Comparison of ENCODE assay signal across 8 cellular contexts in genomic region chr16:87862597-87863326, GRCh38. TPM values are rescaled to one million over a fixed set of nuclear protein-coding genes. Genes with fewer than 3 reads are reported as not detected.
A peak's percentile ranks its signal among the peaks of the same experiment; 100 is the strongest.
DNase-seq lines count a peak whose midpoint lies in the region; ATAC-seq, FAIRE-seq and TF ChIP-seq lines count a peak whose summit lies in the region.
"Not testable (repeated sequence)": the region's sequence is repeated elsewhere in the genome, so short reads cannot be mapped to it uniquely, and the experiment has no call there.

No MANE protein-coding gene starts in this region.

- 64 to 65% methylated on average over 26 of the region's 26 CpGs for WGBS in pancreas, 2 donors

- not testable (repeated sequence) for ATAC-seq in activated T-helper 17 cell treated with anti-CD3 and anti-CD28 coated beads, Interleukin-2, amount 50 U/mL, for 72 hours (replicated peaks); Right ventricle myocardium inferior; stimulated activated naive CD8-positive, alpha-beta T cell treated with anti-CD3 and anti-CD28 coated beads, Interleukin-15, amount 100 ng/mL, for 72 hours
- peak; percentile 9 to 45 (median 19) for ATAC-seq in pancreas

- H3K9me3 Mint-ChIP-seq in activated T-helper 17 cell treated with anti-CD3 and anti-CD28 coated beads, Interleukin-2, amount 50 U/mL, for 72 hours; stimulated activated naive CD8-positive, alpha-beta T cell treated with anti-CD3 and anti-CD28 coated beads, Interleukin-15, amount 100 ng/mL, for 72 hours: not testable (repeated sequence)

- peaks cover 59% of the 10 kb centered on the region for H3K36me3 ChIP-seq in BLaER1
- H3K36me3 ChIP-seq in SU-DHL-6 (ENCODE audit: low read length); pancreas: not testable (repeated sequence)

- not testable (repeated sequence) for H2AFZ ChIP-seq in SU-DHL-6 (ENCODE audit: low read depth, low read length, severe bottlenecking)

- H3K36me3 Mint-ChIP-seq in activated T-helper 17 cell treated with anti-CD3 and anti-CD28 coated beads, Interleukin-2, amount 50 U/mL, for 72 hours (ENCODE audit: low read depth), result peaks cover 99% of the 10 kb centered on the region

- peak; percentile 27; the same call in 1 of the 2 replicates for TF ChIP-seq EP300 in Ishikawa (IDR thresholded peaks at IDR 0.05; ENCODE audit: borderline replicate concordance)

- H3K4me2 ChIP-seq in BLaER1 (peak overlapping the region; percentile 96), SU-DHL-6 (ENCODE audit: low read depth, low read length, poor library complexity, severe bottlenecking) (peak overlapping the region; percentile 31)

- DNase-seq in cerebellar cortex (ENCODE audit: low spot score), result peak; percentile 81
- peak; percentile 55 for DNase-seq in Right ventricle myocardium inferior (ENCODE audit: missing footprints)
- peak in 2 of 6 donors; percentile 32 to 61 for DNase-seq in pancreas
- DNase-seq in stimulated activated naive CD8-positive, alpha-beta T cell treated with anti-CD3 and anti-CD28 coated beads, Interleukin-15, amount 100 ng/mL, for 72 hours, result not testable (repeated sequence)

- peak overlapping the region; percentile 43 for H3K27ac Mint-ChIP-seq in activated T-helper 17 cell treated with anti-CD3 and anti-CD28 coated beads, Interleukin-2, amount 50 U/mL, for 72 hours
- H3K27ac Mint-ChIP-seq in stimulated activated naive CD8-positive, alpha-beta T cell treated with anti-CD3 and anti-CD28 coated beads, Interleukin-15, amount 100 ng/mL, for 72 hours, result peak overlapping the region; percentile 65 to 93

- TF ChIP-seq CTCF in SU-DHL-6 (IDR thresholded peaks at IDR 0.05; ENCODE audit: insufficient read depth, low read length, poor library complexity, severe bottlenecking); pancreas (IDR thresholded peaks at IDR 0.05): not testable (repeated sequence)

- peak overlapping the region; percentile 90 for H3K4me3 Mint-ChIP-seq in activated T-helper 17 cell treated with anti-CD3 and anti-CD28 coated beads, Interleukin-2, amount 50 U/mL, for 72 hours
- H3K4me3 Mint-ChIP-seq in stimulated activated naive CD8-positive, alpha-beta T cell treated with anti-CD3 and anti-CD28 coated beads, Interleukin-15, amount 100 ng/mL, for 72 hours, result peak overlapping the region; percentile 70 to 99

- 0 out of 2 replicates have a peak overlapping the region, but pooled peaks have one; percentile 12 for H3K9ac ChIP-seq in BLaER1
- H3K9ac ChIP-seq in SU-DHL-6 (ENCODE audit: low read length), result not testable (repeated sequence)

- H3K27me3 ChIP-seq in BLaER1; SU-DHL-6 (ENCODE audit: low read length); pancreas: not testable (repeated sequence)

- intact Hi-C loops in Right ventricle myocardium inferior (cut with DNase I); pancreas (cut with DNase I): not testable (repeated sequence)

- not testable (repeated sequence) for TF ChIP-seq RAD21 in Ishikawa (IDR thresholded peaks at IDR 0.05; ENCODE audit: low read depth)

- not testable (repeated sequence) for FAIRE-seq in pancreas (lab: Jason Lieb, UNC)

- peaks cover 100% of the 10 kb centered on the region for H4K20me1 ChIP-seq in BLaER1
- H4K20me1 ChIP-seq in SU-DHL-6 (ENCODE audit: low read depth, low read length), result not testable (repeated sequence)

- H3K4me3 ChIP-seq in BLaER1, result peak overlapping the region; percentile 41; the same call in 1 of the 2 replicates
- H3K4me3 ChIP-seq in SU-DHL-6 (ENCODE audit: insufficient read depth, low read length, poor library complexity, severe bottlenecking); pancreas: not testable (repeated sequence)

- H3K79me2 ChIP-seq in SU-DHL-6 (ENCODE audit: insufficient read depth, low read length), result peaks cover 98% of the 10 kb centered on the region

- H3K9me3 ChIP-seq in BLaER1; SU-DHL-6 (ENCODE audit: insufficient read depth, low read length); pancreas: not testable (repeated sequence)

- H3K4me1 ChIP-seq in BLaER1 (peaks cover 93% of the 10 kb centered on the region), pancreas (peaks cover 8 to 20% (median 12%) of the 10 kb centered on the region in 3 donors)

- H3K27ac ChIP-seq in BLaER1; SU-DHL-6 (ENCODE audit: low read depth, low read length); pancreas: not testable (repeated sequence)

- H3K4me1 Mint-ChIP-seq in activated T-helper 17 cell treated with anti-CD3 and anti-CD28 coated beads, Interleukin-2, amount 50 U/mL, for 72 hours, result peaks cover 14% of the 10 kb centered on the region
- H3K4me1 Mint-ChIP-seq in stimulated activated naive CD8-positive, alpha-beta T cell treated with anti-CD3 and anti-CD28 coated beads, Interleukin-15, amount 100 ng/mL, for 72 hours, result peaks cover 91% of the 10 kb centered on the region

- not testable (repeated sequence) for H3F3A ChIP-seq in SU-DHL-6 (ENCODE audit: insufficient read depth)

- H3K27me3 Mint-ChIP-seq in activated T-helper 17 cell treated with anti-CD3 and anti-CD28 coated beads, Interleukin-2, amount 50 U/mL, for 72 hours; stimulated activated naive CD8-positive, alpha-beta T cell treated with anti-CD3 and anti-CD28 coated beads, Interleukin-15, amount 100 ng/mL, for 72 hours: not testable (repeated sequence)

- H3K9me2 ChIP-seq in SU-DHL-6 (replicated peaks; ENCODE audit: insufficient read depth, low read length), result not testable (repeated sequence)

TF ChIP-seq in Ishikawa, 13 proteins besides CTCF, POLR2A, EP300 and RAD21:
- TF ChIP-seq EGR1 (IDR thresholded peaks at IDR 0.05) (0 out of 2 replicates have a peak, but pooled peaks have one; percentile 43), TCF12 (IDR thresholded peaks at IDR 0.05; ENCODE audit: low read depth) (peak; percentile 48)
- TF ChIP-seq, protein P1, sequence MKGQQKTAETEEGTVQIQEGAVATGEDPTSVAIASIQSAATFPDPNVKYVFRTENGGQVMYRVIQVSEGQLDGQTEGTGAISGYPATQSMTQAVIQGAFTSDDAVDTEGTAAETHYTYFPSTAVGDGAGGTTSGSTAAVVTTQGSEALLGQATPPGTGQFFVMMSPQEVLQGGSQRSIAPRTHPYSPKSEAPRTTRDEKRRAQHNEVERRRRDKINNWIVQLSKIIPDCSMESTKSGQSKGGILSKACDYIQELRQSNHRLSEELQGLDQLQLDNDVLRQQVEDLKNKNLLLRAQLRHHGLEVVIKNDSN (IDR thresholded peaks at IDR 0.05), result 0 out of 2 replicates have a peak, but pooled peaks have one; percentile 17
- TF ChIP-seq, protein P2, sequence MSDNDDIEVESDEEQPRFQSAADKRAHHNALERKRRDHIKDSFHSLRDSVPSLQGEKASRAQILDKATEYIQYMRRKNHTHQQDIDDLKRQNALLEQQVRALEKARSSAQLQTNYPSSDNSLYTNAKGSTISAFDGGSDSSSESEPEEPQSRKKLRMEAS (IDR thresholded peaks at IDR 0.05), result peak; percentile 76

RNA-seq across cellular contexts. Expression of gene SLC7A5, which starts 6.5 kb away (rescaled TPM):
- total RNA-seq in activated T-helper 17 cell treated with anti-CD3 and anti-CD28 coated beads, Interleukin-2, amount 50 U/mL, for 72 hours, result 100 to 1,000 TPM; 130 to 233 TPM
- total RNA-seq in Right ventricle myocardium inferior (3.3 TPM), pancreas (10 to 100 TPM in 1 of 6 donors, 1 to 10 TPM in 5; 1.1 to 54.7 (median 3.5) TPM)
- 1 to 10 TPM; 4.2 to 7.7 TPM for polyA plus RNA-seq in pancreas
